ENCODE assay signal across 33 cellular contexts in genomic region chr12:4439736-4440135, GRCh38. TPM values are rescaled to one million over a fixed set of nuclear protein-coding genes. Genes with fewer than 3 reads are reported as not detected.
A peak's percentile ranks its signal among the peaks of the same experiment; 100 is the strongest.
DNase-seq lines count a peak whose midpoint lies in the region; ATAC-seq, FAIRE-seq and TF ChIP-seq lines count a peak whose summit lies in the region.
"Had no signal": no experiment of that assay in that cellular context is flagged by ENCODE, and none has a peak within 500 bp of the region (broad histone marks: within the 10 kb centered on the region; RNA-seq: fewer than 3 reads in every experiment).

No MANE protein-coding gene starts in this region.

- no peaks in the 10 kb centered on the region for H3K79me1 ChIP-seq in H1 (ENCODE audit: low read depth, low read length)

- H2BK5ac ChIP-seq in H1 (ENCODE audit: low read depth, low read length): peak overlapping the region; percentile 67; the same call in 1 of the 2 replicates

- no peak for TF ChIP-seq EP300 in H1 (IDR thresholded peaks at IDR 0.05; ENCODE audit: borderline replicate concordance in 1 of 2, low read depth in 2 of 2, low read length in 2 of 2)

- peaks cover 3% of the 10 kb centered on the region for H3K4me1 Mint-ChIP-seq in progenitor cell of endocrine pancreas (ENCODE audit: low read depth)
- H3K4me1 Mint-ChIP-seq: immature natural killer cell had no signal

- no peak overlapping the region for H3K18ac ChIP-seq in H1 (ENCODE audit: extremely low read depth, low read length)

- no peaks in the 10 kb centered on the region for H3K27me3 ChIP-seq in HL-60 (ENCODE audit: insufficient read depth, poor library complexity, severe bottlenecking)
- H3K27me3 ChIP-seq in H1 (replicated peaks in 1 of 4; ENCODE audit: control insufficient read depth in 3 of 4, extremely low read depth in 1 of 4, insufficient read depth in 3 of 4, low read length in 3 of 4): no peaks in the 10 kb centered on the region
- H3K27me3 ChIP-seq in SJCRH30: no peaks in the 10 kb centered on the region

- H3K27ac ChIP-seq in HL-60 (replicated peaks) (peak overlapping the region; percentile 22), H1 (ENCODE audit: low read depth, low read length) (no peak overlapping the region), SJCRH30 (no peak overlapping the region)
- H3K27ac ChIP-seq: A549, esophagus muscularis mucosa, hepatocyte, prostate gland had no signal

- peak overlapping the region; percentile 3 to 19 for H3K27ac Mint-ChIP-seq in activated naive CD4-positive, alpha-beta T cell treated with anti-CD3 and anti-CD28 coated beads, Interleukin-2, amount 50 U/mL, for 72 hours
- H3K27ac Mint-ChIP-seq in progenitor cell of endocrine pancreas: no peak overlapping the region
- H3K27ac Mint-ChIP-seq: immature natural killer cell had no signal

- FAIRE-seq in H1 (lab: Jason Lieb, UNC): no peak
- FAIRE-seq: A549, GM12892, H54 had no signal

- no peak overlapping the region for H4K8ac ChIP-seq in H1 (ENCODE audit: extremely low read depth, insufficient read depth, low read length)

- no peak overlapping the region; the same call in 1 of the 2 replicates for H2AK5ac ChIP-seq in H1 (ENCODE audit: low read depth, low read length)

- H4K20me1 ChIP-seq in H1 (replicated peaks in 1 of 2; ENCODE audit: control insufficient read depth in 1 of 2, insufficient read depth in 2 of 2, low read length in 2 of 2): no peaks in the 10 kb centered on the region

- H3K4me3 ChIP-seq in HL-60 (replicated peaks; ENCODE audit: insufficient read depth, low read length): no peak overlapping the region
- no peak overlapping the region for H3K4me3 ChIP-seq in H1 (ENCODE audit: extremely low read depth in 1 of 4, insufficient read depth in 2 of 4, low read depth in 3 of 4, low read length in 4 of 4)
- no peak overlapping the region for H3K4me3 ChIP-seq in SJCRH30
- H3K4me3 ChIP-seq: A549, esophagus muscularis mucosa, hepatocyte, mucosa of descending colon, prostate gland had no signal

- peak overlapping the region; percentile 3 for H2BK12ac ChIP-seq in H1 (ENCODE audit: low read depth, low read length)

- H3K23me2 ChIP-seq in H1 (ENCODE audit: low read depth, low read length): peaks cover 4% of the 10 kb centered on the region; the same call in 1 of the 2 replicates

- H3K36me3 ChIP-seq in H1 (ENCODE audit: control insufficient read depth in 2 of 4, insufficient read depth in 4 of 4, low read length in 3 of 4) (no peaks in the 10 kb centered on the region), SJCRH30 (no peaks in the 10 kb centered on the region)
- H3K36me3 ChIP-seq: BE2C, esophagus muscularis mucosa, prostate gland had no signal

- H3K23ac ChIP-seq in H1 (ENCODE audit: insufficient read length): no peak overlapping the region

- H2AFZ ChIP-seq in H1 (ENCODE audit: low read length): no peak overlapping the region; the same call in 1 of the 2 replicates
- H2AFZ ChIP-seq: hepatocyte had no signal

- no peak overlapping the region; a peak in 1 of 4 replicates for H3K4me2 ChIP-seq in H1 (ENCODE audit: insufficient read depth in 1 of 2, low read depth in 2 of 2, low read length in 2 of 2)
- H3K4me2 ChIP-seq: A549, hepatocyte had no signal

- peak overlapping the region; percentile 86 for H4K91ac ChIP-seq in H1 (replicated peaks; ENCODE audit: insufficient read length, low read length)

- no peak overlapping the region for H4K5ac ChIP-seq in H1 (ENCODE audit: insufficient read length, low read depth, low read length)

- WGBS in H1 (ENCODE audit: extremely low coverage in 1 of 2, insufficient coverage in 1 of 2, insufficient read length in 1 of 2, insufficient replicate concordance in 2 of 2, low coverage in 1 of 2, low lambda C conversion rate in 2 of 2, missing lambda C conversion rate in 1 of 2), 2 experiments: 69% methylated on average over 5 of the region's 5 CpGs; no CpG with 5 or more reads in 1 of the 2 experiments

- peak overlapping the region; percentile 44; the same call in 1 of the 2 replicates for H2BK20ac ChIP-seq in H1 (ENCODE audit: low read length)

- peak overlapping the region; percentile 18 for H2BK120ac ChIP-seq in H1 (replicated peaks; ENCODE audit: low read depth, low read length)

- TF ChIP-seq RAD21 in H1 (IDR thresholded peaks at IDR 0.05 in 1 of 2, conservative IDR thresholded peaks at IDR 0.05 in 1 of 2; ENCODE audit: low read depth in 2 of 2, low read length in 2 of 2): no peak

- no peaks in the 10 kb centered on the region for H3K36me3 Mint-ChIP-seq in activated naive CD4-positive, alpha-beta T cell treated with anti-CD3 and anti-CD28 coated beads, Interleukin-2, amount 50 U/mL, for 72 hours
- H3K36me3 Mint-ChIP-seq in progenitor cell of endocrine pancreas (ENCODE audit: insufficient read depth): no peaks in the 10 kb centered on the region
- H3K36me3 Mint-ChIP-seq: brain, immature natural killer cell had no signal

- no peak overlapping the region for H3K4me3 Mint-ChIP-seq in progenitor cell of endocrine pancreas (ENCODE audit: low read depth)
- H3K4me3 Mint-ChIP-seq: brain, immature natural killer cell had no signal

- H3K9me3 ChIP-seq in H1 (ENCODE audit: insufficient read depth in 2 of 2, low read depth in 1 of 2, low read length in 1 of 2) (no peaks in the 10 kb centered on the region), SJCRH30 (replicated peaks) (no peaks in the 10 kb centered on the region)
- H3K9me3 ChIP-seq: BE2C, esophagus muscularis mucosa, mucosa of descending colon, prostate gland had no signal

- H3K4me1 ChIP-seq in H1 (replicated peaks in 1 of 4; ENCODE audit: control insufficient read depth in 3 of 4, insufficient read depth in 4 of 4, low read length in 3 of 4) (peaks cover 12 to 24% (median 18%) of the 10 kb centered on the region in 4 experiments), SJCRH30 (peaks cover 27% of the 10 kb centered on the region)
- H3K4me1 ChIP-seq: A549, BE2C, Caco-2, esophagus muscularis mucosa, prostate gland had no signal

- TF ChIP-seq POLR2A in H1 (IDR thresholded peaks at IDR 0.05; ENCODE audit: control extremely low read depth in 1 of 2, low read depth in 2 of 2, low read length in 2 of 2): no peak

- H3K9ac ChIP-seq in H1 (replicated peaks in 1 of 4; ENCODE audit: extremely low read depth in 1 of 4, low read depth in 3 of 4, low read length in 3 of 4): no peak overlapping the region

- POLR2A ChIA-PET in H1 (lab: Charles Lee; ENCODE audit: partially characterized antibody): interaction anchor here (2.9 kb wide), 1 partner anchor 11 kb away, joined by 19 read pairs; no protein-coding TSS in a partner anchor

- H2BK15ac ChIP-seq in H1 (ENCODE audit: low read length): no peak overlapping the region

- peak overlapping the region; percentile 76 for H3K4ac ChIP-seq in H1 (replicated peaks; ENCODE audit: insufficient read length, low read depth, low read length)

- no peaks in the 10 kb centered on the region for H3K9me3 Mint-ChIP-seq in activated naive CD4-positive, alpha-beta T cell treated with anti-CD3 and anti-CD28 coated beads, Interleukin-2, amount 50 U/mL, for 72 hours
- H3K9me3 Mint-ChIP-seq in progenitor cell of endocrine pancreas (ENCODE audit: low read depth): no peaks in the 10 kb centered on the region
- H3K9me3 Mint-ChIP-seq: immature natural killer cell had no signal

- H3K56ac ChIP-seq in H1 (replicated peaks; ENCODE audit: insufficient read length, low read depth, low read length): no peak overlapping the region

- CTCF ChIA-PET in H1 (lab: Charles Lee; ENCODE audit: partially characterized antibody): interaction anchor here (0.8 to 4.2 kb wide), 5 partner anchors 8 to 48 kb away, joined by 3 to 24 read pairs (median 4); no protein-coding TSS in a partner anchor

- DNase-seq in activated naive CD4-positive, alpha-beta T cell treated with anti-CD3 and anti-CD28 coated beads, Interleukin-2, amount 50 U/mL, for 72 hours (ENCODE audit: low spot score in 2 of 2): no peak
- no peak for DNase-seq in activated naive CD4-positive, alpha-beta T cell treated with anti-CD3 and anti-CD28 coated beads, Interleukin-2, amount 50 U/mL, for 16 hours
- DNase-seq in HL-60 (ENCODE audit: low read depth in 1 of 2, low spot score in 1 of 2): no peak
- DNase-seq in H1 (ENCODE audit: low read depth in 1 of 2, low spot score in 2 of 2): no peak
- DNase-seq in progenitor cell of endocrine pancreas (ENCODE audit: low spot score, unreplicated experiment): peak; percentile 6
- no peak for DNase-seq in SJCRH30
- no peak for DNase-seq in NCI-H1436 (lab: John Stamatoyannopoulos, UW)
- no peak for DNase-seq in OCI-M1 (lab: John Stamatoyannopoulos, UW)
- DNase-seq: activated CD8-positive, alpha-beta memory T cell treated with anti-CD3 and anti-CD28 coated beads, Interleukin-2, amount 50 U/mL, for 4 hours; BE2C; EL; foreskin melanocyte; immature natural killer cell; mucosa of descending colon; NCI-H1694; NCI-H524; NK-92 treated with Interleukin-12 subunit alpha and Interleukin-12 subunit beta, amount 100 ng/mL, for 24 hours; T-helper 9 cell had no signal

- H3K27me3 Mint-ChIP-seq in progenitor cell of endocrine pancreas: peaks cover 72% of the 10 kb centered on the region

- H3K14ac ChIP-seq in H1 (ENCODE audit: insufficient read length): no peak overlapping the region

- TF ChIP-seq CTCF in HL-60 (IDR thresholded peaks at IDR 0.05; ENCODE audit: insufficient read depth, low read length) (no peak), H1 (IDR thresholded peaks at IDR 0.05; ENCODE audit: control extremely low read depth in 1 of 3, insufficient read depth in 1 of 3, low read depth in 1 of 3, low read length in 3 of 3) (no peak), progenitor cell of endocrine pancreas (IDR thresholded peaks at IDR 0.05; ENCODE audit: unreplicated experiment) (no peak)

- ATAC-seq in activated naive CD4-positive, alpha-beta T cell treated with anti-CD3 and anti-CD28 coated beads, Interleukin-2, amount 50 U/mL, for 72 hours: no peak
- ATAC-seq: A549, mucosa of descending colon had no signal

- H3K79me2 ChIP-seq in H1 (ENCODE audit: control insufficient read depth in 1 of 2, insufficient read depth in 2 of 2, low read length in 2 of 2): no peaks in the 10 kb centered on the region
- H3K79me2 ChIP-seq: hepatocyte had no signal

RNA-seq across cellular contexts. Expression of gene FGF6, which starts 5.9 kb away (rescaled TPM):
- total RNA-seq in activated naive CD4-positive, alpha-beta T cell treated with anti-CD3 and anti-CD28 coated beads, Interleukin-2, amount 50 U/mL, for 72 hours: not detected
- not detected in 2 replicates for total RNA-seq in H1 (2021; fragmentation: NEBNext Ultra II Directional; extraction: Animal tissue kit (Norgen Biotek cat#: 25700))
- not detected in 2 replicates for polyA plus RNA-seq in H1 (2011; rRNA removed)
- not detected for polyA plus RNA-seq in H1 (2011; cell fraction: cytosol; rRNA removed)
- not detected for polyA plus RNA-seq in H1 (2011; cell fraction: nucleus; rRNA removed)
- not detected in 4 replicates for polyA plus RNA-seq in H1 (2012, experiment 1 of 2)
- not detected for polyA plus RNA-seq in H1 (2012, experiment 2 of 2)
- not detected for polyA plus RNA-seq in H1 (2013, experiment 1 of 2)
- polyA plus RNA-seq in H1 (2013, experiment 2 of 2): not detected
- not detected in 2 replicates for polyA minus RNA-seq in H1 (2011; rRNA and poly(A)+ RNA removed)
- polyA minus RNA-seq in H1 (2011; cell fraction: cytosol; rRNA and poly(A)+ RNA removed): not detected
- not detected for polyA minus RNA-seq in H1 (2011; cell fraction: nucleus; rRNA and poly(A)+ RNA removed)
- total RNA-seq in progenitor cell of endocrine pancreas: not detected in 2 replicates
- total RNA-seq in SJCRH30 (2014; rRNA removed; shearing (Covaris generic)): not detected in 2 replicates
- total RNA-seq: Caco-2, chondrocyte, esophagus muscularis mucosa, hepatocyte, lower leg skin, mucosa of descending colon, prostate gland, RPMI7951, subcutaneous adipose tissue, ureter had no signal
- polyA plus RNA-seq: A549, adipose tissue, hepatocyte, immature natural killer cell, neural cell had no signal
